ENCODE assay signal across 1 cellular context in the genomic region with DNA sequence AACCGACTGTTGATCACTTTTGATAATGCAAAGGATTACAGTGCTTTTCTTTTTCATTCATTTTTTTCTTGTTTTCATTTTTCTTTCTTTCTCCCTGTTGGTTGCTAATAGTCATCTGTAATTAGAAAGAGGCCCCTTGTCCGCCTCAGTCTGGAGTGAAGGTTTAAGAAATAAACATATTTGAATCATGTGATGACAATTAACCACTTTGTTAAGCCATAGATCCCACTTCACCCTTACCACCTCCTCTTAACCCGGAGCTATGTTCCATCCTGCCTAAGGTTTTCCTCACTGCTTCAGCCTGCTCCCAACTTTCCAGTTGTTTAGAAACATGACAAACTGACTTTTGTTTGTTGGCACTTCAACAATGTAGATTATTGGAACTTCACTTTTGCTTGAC.
TF ChIP-seq lines count a peak whose summit lies in the region.

No MANE protein-coding gene starts in this region.

TF ChIP-seq in SK-N-SH, 30 proteins besides CTCF, POLR2A, EP300 and RAD21 (continued from another document):
- TF ChIP-seq, protein P1, sequence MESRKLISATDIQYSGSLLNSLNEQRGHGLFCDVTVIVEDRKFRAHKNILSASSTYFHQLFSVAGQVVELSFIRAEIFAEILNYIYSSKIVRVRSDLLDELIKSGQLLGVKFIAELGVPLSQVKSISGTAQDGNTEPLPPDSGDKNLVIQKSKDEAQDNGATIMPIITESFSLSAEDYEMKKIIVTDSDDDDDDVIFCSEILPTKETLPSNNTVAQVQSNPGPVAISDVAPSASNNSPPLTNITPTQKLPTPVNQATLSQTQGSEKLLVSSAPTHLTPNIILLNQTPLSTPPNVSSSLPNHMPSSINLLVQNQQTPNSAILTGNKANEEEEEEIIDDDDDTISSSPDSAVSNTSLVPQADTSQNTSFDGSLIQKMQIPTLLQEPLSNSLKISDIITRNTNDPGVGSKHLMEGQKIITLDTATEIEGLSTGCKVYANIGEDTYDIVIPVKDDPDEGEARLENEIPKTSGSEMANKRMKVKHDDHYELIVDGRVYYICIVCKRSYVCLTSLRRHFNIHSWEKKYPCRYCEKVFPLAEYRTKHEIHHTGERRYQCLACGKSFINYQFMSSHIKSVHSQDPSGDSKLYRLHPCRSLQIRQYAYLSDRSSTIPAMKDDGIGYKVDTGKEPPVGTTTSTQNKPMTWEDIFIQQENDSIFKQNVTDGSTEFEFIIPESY (IDR thresholded peaks at IDR 0.05; ENCODE audit: borderline replicate concordance, low read depth): no peak
- TF ChIP-seq MXI1 (IDR thresholded peaks at IDR 0.05; ENCODE audit: low read depth, low read length): no peak
- TF ChIP-seq, protein P2, sequence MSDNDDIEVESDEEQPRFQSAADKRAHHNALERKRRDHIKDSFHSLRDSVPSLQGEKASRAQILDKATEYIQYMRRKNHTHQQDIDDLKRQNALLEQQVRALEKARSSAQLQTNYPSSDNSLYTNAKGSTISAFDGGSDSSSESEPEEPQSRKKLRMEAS (IDR thresholded peaks at IDR 0.05; ENCODE audit: low read depth): no peak
- TF ChIP-seq, protein P3, sequence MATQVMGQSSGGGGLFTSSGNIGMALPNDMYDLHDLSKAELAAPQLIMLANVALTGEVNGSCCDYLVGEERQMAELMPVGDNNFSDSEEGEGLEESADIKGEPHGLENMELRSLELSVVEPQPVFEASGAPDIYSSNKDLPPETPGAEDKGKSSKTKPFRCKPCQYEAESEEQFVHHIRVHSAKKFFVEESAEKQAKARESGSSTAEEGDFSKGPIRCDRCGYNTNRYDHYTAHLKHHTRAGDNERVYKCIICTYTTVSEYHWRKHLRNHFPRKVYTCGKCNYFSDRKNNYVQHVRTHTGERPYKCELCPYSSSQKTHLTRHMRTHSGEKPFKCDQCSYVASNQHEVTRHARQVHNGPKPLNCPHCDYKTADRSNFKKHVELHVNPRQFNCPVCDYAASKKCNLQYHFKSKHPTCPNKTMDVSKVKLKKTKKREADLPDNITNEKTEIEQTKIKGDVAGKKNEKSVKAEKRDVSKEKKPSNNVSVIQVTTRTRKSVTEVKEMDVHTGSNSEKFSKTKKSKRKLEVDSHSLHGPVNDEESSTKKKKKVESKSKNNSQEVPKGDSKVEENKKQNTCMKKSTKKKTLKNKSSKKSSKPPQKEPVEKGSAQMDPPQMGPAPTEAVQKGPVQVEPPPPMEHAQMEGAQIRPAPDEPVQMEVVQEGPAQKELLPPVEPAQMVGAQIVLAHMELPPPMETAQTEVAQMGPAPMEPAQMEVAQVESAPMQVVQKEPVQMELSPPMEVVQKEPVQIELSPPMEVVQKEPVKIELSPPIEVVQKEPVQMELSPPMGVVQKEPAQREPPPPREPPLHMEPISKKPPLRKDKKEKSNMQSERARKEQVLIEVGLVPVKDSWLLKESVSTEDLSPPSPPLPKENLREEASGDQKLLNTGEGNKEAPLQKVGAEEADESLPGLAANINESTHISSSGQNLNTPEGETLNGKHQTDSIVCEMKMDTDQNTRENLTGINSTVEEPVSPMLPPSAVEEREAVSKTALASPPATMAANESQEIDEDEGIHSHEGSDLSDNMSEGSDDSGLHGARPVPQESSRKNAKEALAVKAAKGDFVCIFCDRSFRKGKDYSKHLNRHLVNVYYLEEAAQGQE (IDR thresholded peaks at IDR 0.05; ENCODE audit: low read depth, low read length): no peak
- TF ChIP-seq JUND (IDR thresholded peaks at IDR 0.05): no peak
- no peak for TF ChIP-seq RFX5 (IDR thresholded peaks at IDR 0.05; ENCODE audit: low read length)
- TF ChIP-seq YY1 (IDR thresholded peaks at IDR 0.05; ENCODE audit: low read depth): no peak
- TF ChIP-seq CHD2 (IDR thresholded peaks at IDR 0.05; ENCODE audit: low read length, partially characterized antibody): no peak
- no peak for TF ChIP-seq FOSL2 (IDR thresholded peaks at IDR 0.05; ENCODE audit: borderline replicate concordance, low read depth)
- TF ChIP-seq NFIC (IDR thresholded peaks at IDR 0.05; ENCODE audit: borderline replicate concordance): no peak
- no peak for TF ChIP-seq NRF1 (IDR thresholded peaks at IDR 0.05; ENCODE audit: low read depth, low read length)
- TF ChIP-seq GATA2 (CRISPR knock-in tag; IDR thresholded peaks at IDR 0.05): no peak
- no peak for TF ChIP-seq MEF2A (IDR thresholded peaks at IDR 0.05; ENCODE audit: borderline replicate concordance, low read depth)
- TF ChIP-seq SMC3 (IDR thresholded peaks at IDR 0.05; ENCODE audit: low read depth, low read length): no peak
- TF ChIP-seq RCOR1 (IDR thresholded peaks at IDR 0.05; ENCODE audit: low read length): no peak
- no peak for TF ChIP-seq TAF1 (IDR thresholded peaks at IDR 0.05; ENCODE audit: borderline replicate concordance, low read depth, low read length)
